ENCODE assay signal across 16 cellular contexts in the genomic region with DNA sequence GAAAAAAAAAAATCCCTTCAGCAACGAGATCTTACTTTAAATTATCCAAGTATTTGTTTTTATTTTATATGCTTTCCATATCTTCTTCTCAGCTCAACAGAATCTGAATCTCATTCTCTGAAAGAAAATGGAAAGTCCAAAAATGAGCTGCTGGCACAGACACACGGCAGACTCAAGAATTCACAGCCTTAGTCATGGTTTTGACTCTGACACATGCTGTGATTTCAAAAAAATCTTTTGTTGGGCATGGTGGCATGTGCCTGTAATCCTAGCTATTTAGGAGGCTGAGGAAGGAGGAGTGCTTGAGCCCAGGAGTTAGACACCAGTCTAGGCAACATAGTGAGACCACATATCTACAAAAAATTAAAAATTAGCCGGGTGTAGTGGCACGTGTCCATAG.
DNase-seq lines count a peak whose midpoint lies in the region; ATAC-seq and FAIRE-seq lines count a peak whose summit lies in the region.
"Had no signal": no experiment of that assay in that cellular context is flagged by ENCODE, and none has a peak within 500 bp of the region (broad histone marks: within the 10 kb centered on the region; RNA-seq: fewer than 3 reads in every experiment).

No MANE protein-coding gene starts in this region.

- no peak for FAIRE-seq in RCC 7860 (lab: Jason Lieb, UNC)
- no peak for FAIRE-seq in GM19239 (lab: Jason Lieb, UNC)
- FAIRE-seq: kidney had no signal

- DNase-seq in GM03348 (ENCODE audit: low spot score) (peak; percentile 29), RCC 7860 (ENCODE audit: low spot score) (peak; percentile 5), fibroblast of gingiva (ENCODE audit: low read depth) (peak; percentile 44), renal cortical epithelial cell (ENCODE audit: low read depth) (peak; percentile 16), GM19239 (ENCODE audit: insufficient read length, low spot score) (no peak)
- DNase-seq: DMS53; kidney; NCI-H146; NCI-H2227 treated with DMSO at 0.1 percent for 48 hours; NK-92 treated with Interleukin-12 subunit alpha and Interleukin-12 subunit beta, amount 100 ng/mL, for 24 hours; stimulated activated CD4-positive, alpha-beta T cell treated with anti-CD3 and anti-CD28 coated beads, Interleukin-4, amount 100 ng/mL, for 1 hour; stimulated activated CD8-positive, alpha-beta memory T cell treated with anti-CD3 and anti-CD28 coated beads, Interleukin-4, amount 100 ng/mL, for 48 hours; T-helper 1 cell had no signal

- no peak for ATAC-seq in HG03095 (IDR thresholded peaks at IDR 0.05; ENCODE audit: unreplicated experiment)
- ATAC-seq in GM18511 (IDR thresholded peaks at IDR 0.05; ENCODE audit: unreplicated experiment), result no peak
- ATAC-seq: activated T-helper 17 cell treated with anti-CD3 and anti-CD28 coated beads, Interleukin-2, amount 50 U/mL, for 72 hours had no signal
